ENCODE assay signal across 8 cellular contexts in genomic region chr12:107760207-107760816, GRCh38. TPM values are rescaled to one million over a fixed set of nuclear protein-coding genes. Genes with fewer than 3 reads are reported as not detected.
DNase-seq lines count a peak whose midpoint lies in the region; ATAC-seq and TF ChIP-seq lines count a peak whose summit lies in the region.

No MANE protein-coding gene starts in this region.

- H3K27ac Mint-ChIP-seq in HFFc6: peak overlapping the region; percentile 90

- H3K36me3 ChIP-seq in neuron (ENCODE audit: insufficient read depth, low read length) (peaks cover 25% of the 10 kb centered on the region), aorta (ENCODE audit: control insufficient read depth in 1 of 2, insufficient read depth in 2 of 2, low read length in 1 of 2) (peaks cover 0 to 2% of the 10 kb centered on the region in 2 donors)

- DNase-seq in DMS 273 (lab: John Stamatoyannopoulos, UW; ENCODE audit: unreplicated experiment): peak; percentile 35
- no peak for DNase-seq in DMS 273 treated with DMSO at 0.1 percent for 48 hours (lab: John Stamatoyannopoulos, UW)
- DNase-seq in HFFc6: no peak
- peak; percentile 32 for DNase-seq in NCI-H1105 (lab: John Stamatoyannopoulos, UW)
- peak; percentile 71 for DNase-seq in activated CD8-positive, alpha-beta memory T cell treated with anti-CD3 and anti-CD28 coated beads, Interleukin-2, amount 50 U/mL, for 48 hours
- no peak for DNase-seq in fibroblast of mammary gland (ENCODE audit: low read depth)
- DNase-seq in aorta: peak; percentile 55 to 79

- WGBS in aorta, 2 donors: 1 to 2% methylated on average over 28 to 30 of the region's 30 CpGs

- no peak overlapping the region for H2AFZ ChIP-seq in neuron (ENCODE audit: low read depth, low read length)

- peak overlapping the region; percentile 94 for H3K4me3 Mint-ChIP-seq in HFFc6

- no peak for ATAC-seq in aorta (ENCODE audit: low FRiP score)

- H3K4me3 ChIP-seq in fibroblast of mammary gland (ENCODE audit: control insufficient read depth, low read depth, low read length) (peak overlapping the region; percentile 96), neuron (ENCODE audit: low read length) (peak overlapping the region; percentile 100), aorta (ENCODE audit: low read length in 2 of 2) (peak overlapping the region; percentile 84 to 93)

- H3K27me3 ChIP-seq in neuron (ENCODE audit: insufficient read depth, low read length): peaks cover 5% of the 10 kb centered on the region
- H3K27me3 ChIP-seq in aorta (ENCODE audit: control insufficient read depth in 1 of 2, insufficient read depth in 2 of 2, low read length in 1 of 2): no peaks in the 10 kb centered on the region

- peaks cover 25% of the 10 kb centered on the region for H3K4me1 ChIP-seq in neuron (ENCODE audit: insufficient read depth, low read length)
- peaks cover 3% of the 10 kb centered on the region in 2 donors for H3K4me1 ChIP-seq in aorta (ENCODE audit: control insufficient read depth in 1 of 2, insufficient read depth in 2 of 2, low read length in 2 of 2)

- no peak for TF ChIP-seq CTCF in HFFc6 (IDR thresholded peaks at IDR 0.05)
- TF ChIP-seq CTCF in fibroblast of mammary gland (conservative IDR thresholded peaks at IDR 0.05; ENCODE audit: control insufficient read depth, insufficient read depth, low read depth, low read length): no peak

- intact Hi-C loops in aorta (cut with DNase I): loop anchor here in 1 of 2 donors (2.0 to 5.0 kb wide), 3 partner anchors 76 to 757 kb away; partner anchors contain the start of genes FICD and PWP1

- H3K9me3 ChIP-seq in neuron (ENCODE audit: low read length) (no peaks in the 10 kb centered on the region), aorta (ENCODE audit: control insufficient read depth, low read length) (no peaks in the 10 kb centered on the region)

- H3K9me3 Mint-ChIP-seq in HFFc6: no peaks in the 10 kb centered on the region

- H3K36me3 Mint-ChIP-seq in HFFc6 (ENCODE audit: low read depth): peaks cover 9% of the 10 kb centered on the region; the same call in 1 of the 2 replicates

- H3K27me3 Mint-ChIP-seq in HFFc6 (ENCODE audit: insufficient read depth): no peaks in the 10 kb centered on the region; the same call in 1 of the 2 replicates

- peak overlapping the region in 1 of 2 donors; percentile 2 for H3K27ac ChIP-seq in aorta (ENCODE audit: low read depth in 1 of 2, low read length in 2 of 2)

- H3K4me1 Mint-ChIP-seq in HFFc6 (ENCODE audit: low read depth): peaks cover 28% of the 10 kb centered on the region

RNA-seq across cellular contexts. Expression of gene PRDM4, which starts 0.6 kb away (rescaled TPM):
- total RNA-seq in HFFc6 (2021; fragmentation: NEBNext Ultra II Directional; extraction: Animal tissue kit (Norgen Biotek cat#: 25700)): 10 to 100 TPM; 23.2 to 26.3 (median 24.3) TPM
- 10 to 100 TPM; 26.2 to 26.7 TPM for total RNA-seq in aorta
- 10 to 100 TPM; 11.1 to 16.4 TPM for polyA plus RNA-seq in aorta

RNA-seq across cellular contexts. Expression of gene ASCL4, which starts 14.2 kb away (rescaled TPM):
- not detected for total RNA-seq in HFFc6 (2021; fragmentation: NEBNext Ultra II Directional; extraction: Animal tissue kit (Norgen Biotek cat#: 25700))
- not detected for total RNA-seq in aorta
- polyA plus RNA-seq in aorta: not detected

Comparison
In these comparisons a context has a peak if more than half of its experiments do, and no peak if none do; other contexts are left out.
1. DNase-seq: peak in DMS 273 (single experiment), NCI-H1105 (single experiment), activated CD8-positive, alpha-beta memory T cell treated with anti-CD3 and anti-CD28 coated beads, Interleukin-2, amount 50 U/mL, for 48 hours (single experiment) and aorta (2 of 2); none in DMS 273 treated with DMSO at 0.1 percent for 48 hours (single experiment), HFFc6 (single experiment) and fibroblast of mammary gland (single experiment).
2. Peak in every context shown above with its lines, with median percentiles within 50 percentile points of each other: H3K4me3 ChIP-seq.